Comparison of ENCODE assay signal across 2 cellular contexts in the genomic region with DNA sequence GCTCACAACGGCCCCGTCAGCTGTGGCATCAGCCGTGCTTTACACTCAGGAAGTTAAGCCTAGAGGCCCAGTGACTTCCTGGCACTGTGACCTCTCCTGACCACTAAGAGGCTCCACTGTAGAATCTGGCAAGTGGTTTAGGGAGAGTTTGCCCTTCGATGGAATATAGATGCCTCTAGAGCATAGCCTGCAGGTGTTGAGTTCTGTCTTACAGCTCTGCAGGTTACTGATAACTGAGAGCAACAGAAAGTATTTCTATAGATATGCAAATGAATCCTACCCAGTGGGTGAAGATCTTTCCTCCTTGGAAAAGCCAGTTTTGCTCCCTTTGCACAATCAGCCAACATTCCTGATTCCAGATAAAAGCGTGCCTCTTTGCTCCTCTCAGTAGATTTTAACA.
A peak's percentile ranks its signal among the peaks of the same experiment; 100 is the strongest.
TF ChIP-seq lines count a peak whose summit lies in the region.

No MANE protein-coding gene starts in this region.

TF ChIP-seq in GM23338, 12 proteins besides CTCF, POLR2A, EP300 and RAD21:
- TF ChIP-seq, protein P1, sequence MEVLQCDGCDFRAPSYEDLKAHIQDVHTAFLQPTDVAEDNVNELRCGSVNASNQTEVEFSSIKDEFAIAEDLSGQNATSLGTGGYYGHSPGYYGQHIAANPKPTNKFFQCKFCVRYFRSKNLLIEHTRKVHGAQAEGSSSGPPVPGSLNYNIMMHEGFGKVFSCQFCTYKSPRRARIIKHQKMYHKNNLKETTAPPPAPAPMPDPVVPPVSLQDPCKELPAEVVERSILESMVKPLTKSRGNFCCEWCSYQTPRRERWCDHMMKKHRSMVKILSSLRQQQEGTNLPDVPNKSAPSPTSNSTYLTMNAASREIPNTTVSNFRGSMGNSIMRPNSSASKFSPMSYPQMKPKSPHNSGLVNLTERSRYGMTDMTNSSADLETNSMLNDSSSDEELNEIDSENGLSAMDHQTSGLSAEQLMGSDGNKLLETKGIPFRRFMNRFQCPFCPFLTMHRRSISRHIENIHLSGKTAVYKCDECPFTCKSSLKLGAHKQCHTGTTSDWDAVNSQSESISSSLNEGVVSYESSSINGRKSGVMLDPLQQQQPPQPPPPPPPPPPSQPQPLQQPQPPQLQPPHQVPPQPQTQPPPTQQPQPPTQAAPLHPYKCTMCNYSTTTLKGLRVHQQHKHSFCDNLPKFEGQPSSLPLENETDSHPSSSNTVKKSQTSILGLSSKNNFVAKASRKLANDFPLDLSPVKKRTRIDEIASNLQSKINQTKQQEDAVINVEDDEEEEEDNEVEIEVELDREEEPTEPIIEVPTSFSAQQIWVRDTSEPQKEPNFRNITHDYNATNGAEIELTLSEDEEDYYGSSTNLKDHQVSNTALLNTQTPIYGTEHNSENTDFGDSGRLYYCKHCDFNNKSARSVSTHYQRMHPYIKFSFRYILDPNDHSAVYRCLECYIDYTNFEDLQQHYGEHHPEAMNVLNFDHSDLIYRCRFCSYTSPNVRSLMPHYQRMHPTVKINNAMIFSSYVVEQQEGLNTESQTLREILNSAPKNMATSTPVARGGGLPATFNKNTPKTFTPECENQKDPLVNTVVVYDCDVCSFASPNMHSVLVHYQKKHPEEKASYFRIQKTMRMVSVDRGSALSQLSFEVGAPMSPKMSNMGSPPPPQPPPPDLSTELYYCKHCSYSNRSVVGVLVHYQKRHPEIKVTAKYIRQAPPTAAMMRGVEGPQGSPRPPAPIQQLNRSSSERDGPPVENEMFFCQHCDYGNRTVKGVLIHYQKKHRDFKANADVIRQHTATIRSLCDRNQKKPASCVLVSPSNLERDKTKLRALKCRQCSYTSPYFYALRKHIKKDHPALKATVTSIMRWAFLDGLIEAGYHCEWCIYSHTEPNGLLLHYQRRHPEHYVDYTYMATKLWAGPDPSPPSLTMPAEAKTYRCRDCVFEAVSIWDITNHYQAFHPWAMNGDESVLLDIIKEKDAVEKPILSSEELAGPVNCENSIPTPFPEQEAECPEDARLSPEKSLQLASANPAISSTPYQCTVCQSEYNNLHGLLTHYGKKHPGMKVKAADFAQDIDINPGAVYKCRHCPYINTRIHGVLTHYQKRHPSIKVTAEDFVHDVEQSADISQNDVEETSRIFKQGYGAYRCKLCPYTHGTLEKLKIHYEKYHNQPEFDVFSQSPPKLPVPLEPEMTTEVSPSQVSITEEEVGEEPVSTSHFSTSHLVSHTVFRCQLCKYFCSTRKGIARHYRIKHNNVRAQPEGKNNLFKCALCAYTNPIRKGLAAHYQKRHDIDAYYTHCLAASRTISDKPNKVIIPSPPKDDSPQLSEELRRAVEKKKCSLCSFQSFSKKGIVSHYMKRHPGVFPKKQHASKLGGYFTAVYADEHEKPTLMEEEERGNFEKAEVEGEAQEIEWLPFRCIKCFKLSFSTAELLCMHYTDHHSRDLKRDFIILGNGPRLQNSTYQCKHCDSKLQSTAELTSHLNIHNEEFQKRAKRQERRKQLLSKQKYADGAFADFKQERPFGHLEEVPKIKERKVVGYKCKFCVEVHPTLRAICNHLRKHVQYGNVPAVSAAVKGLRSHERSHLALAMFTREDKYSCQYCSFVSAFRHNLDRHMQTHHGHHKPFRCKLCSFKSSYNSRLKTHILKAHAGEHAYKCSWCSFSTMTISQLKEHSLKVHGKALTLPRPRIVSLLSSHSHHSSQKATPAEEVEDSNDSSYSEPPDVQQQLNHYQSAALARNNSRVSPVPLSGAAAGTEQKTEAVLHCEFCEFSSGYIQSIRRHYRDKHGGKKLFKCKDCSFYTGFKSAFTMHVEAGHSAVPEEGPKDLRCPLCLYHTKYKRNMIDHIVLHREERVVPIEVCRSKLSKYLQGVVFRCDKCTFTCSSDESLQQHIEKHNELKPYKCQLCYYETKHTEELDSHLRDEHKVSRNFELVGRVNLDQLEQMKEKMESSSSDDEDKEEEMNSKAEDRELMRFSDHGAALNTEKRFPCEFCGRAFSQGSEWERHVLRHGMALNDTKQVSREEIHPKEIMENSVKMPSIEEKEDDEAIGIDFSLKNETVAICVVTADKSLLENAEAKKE (CRISPR knock-in tag; IDR thresholded peaks at IDR 0.05): peak; percentile 95
- TF ChIP-seq NANOG (IDR thresholded peaks at IDR 0.05; ENCODE audit: borderline replicate concordance): no peak
TF ChIP-seq in GM23338: peak in this region for 1.

TF ChIP-seq in K562, 482 proteins besides CTCF, POLR2A, EP300 and RAD21:
- TF ChIP-seq, protein P2, sequence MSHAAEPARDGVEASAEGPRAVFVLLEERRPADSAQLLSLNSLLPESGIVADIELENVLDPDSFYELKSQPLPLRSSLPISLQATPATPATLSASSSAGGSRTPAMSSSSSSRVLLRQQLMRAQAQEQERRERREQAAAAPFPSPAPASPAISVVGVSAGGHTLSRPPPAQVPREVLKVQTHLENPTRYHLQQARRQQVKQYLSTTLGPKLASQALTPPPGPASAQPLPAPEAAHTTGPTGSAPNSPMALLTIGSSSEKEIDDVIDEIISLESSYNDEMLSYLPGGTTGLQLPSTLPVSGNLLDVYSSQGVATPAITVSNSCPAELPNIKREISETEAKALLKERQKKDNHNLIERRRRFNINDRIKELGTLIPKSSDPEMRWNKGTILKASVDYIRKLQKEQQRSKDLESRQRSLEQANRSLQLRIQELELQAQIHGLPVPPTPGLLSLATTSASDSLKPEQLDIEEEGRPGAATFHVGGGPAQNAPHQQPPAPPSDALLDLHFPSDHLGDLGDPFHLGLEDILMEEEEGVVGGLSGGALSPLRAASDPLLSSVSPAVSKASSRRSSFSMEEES (CRISPR knock-in tag; IDR thresholded peaks at IDR 0.05): no peak
- TF ChIP-seq ZSCAN32 (CRISPR knock-in tag; IDR thresholded peaks at IDR 0.05): 0 out of 2 replicates have a peak, but pooled peaks have one; percentile 16
